In the genomic region with DNA sequence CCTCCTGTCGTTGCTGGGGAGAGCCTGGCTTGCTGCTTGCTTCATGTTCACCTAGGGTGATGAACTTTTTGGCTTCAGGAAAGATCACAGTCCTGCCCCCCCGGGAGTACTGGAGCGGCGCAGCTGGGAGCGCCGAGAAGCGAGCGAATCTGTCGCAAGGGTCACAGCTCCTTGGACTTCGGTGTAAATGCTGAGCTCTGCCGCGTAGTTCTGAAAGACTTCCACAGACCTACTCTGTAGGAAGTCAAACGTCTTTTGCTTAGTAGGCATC, we compare ENCODE assay signal across 8 cellular contexts. TPM values are rescaled to one million over a fixed set of nuclear protein-coding genes. Genes with fewer than 3 reads are reported as not detected.
DNase-seq lines count a peak whose midpoint lies in the region; ATAC-seq, FAIRE-seq and TF ChIP-seq lines count a peak whose summit lies in the region.

No MANE protein-coding gene starts in this region.

- in situ Hi-C loops in G401 (cut with HindIII; ENCODE audit: low sequenced_read_pairs), result no loop called here

- no peak for FAIRE-seq in GM19239 (lab: Jason Lieb, UNC)

- peak; percentile 25 for DNase-seq in G401 (ENCODE audit: low spot score)
- DNase-seq in NB4 (ENCODE audit: low read depth), result peak; percentile 66
- DNase-seq in chondrocyte (ENCODE audit: low spot score), result no peak
- DNase-seq in lower lobe of right lung, result peak; percentile 63
- DNase-seq in upper lobe of right lung, result no peak
- no peak for DNase-seq in GM19239 (ENCODE audit: insufficient read length, low spot score)

- H3K27ac Mint-ChIP-seq in chondrocyte (ENCODE audit: unreplicated experiment), result peak overlapping the region; percentile 98

- H3K27me3 ChIP-seq in lower lobe of right lung (ENCODE audit: low read depth), result no peaks in the 10 kb centered on the region
- H3K27me3 ChIP-seq in upper lobe of right lung, result no peaks in the 10 kb centered on the region

- H3K4me3 Mint-ChIP-seq in chondrocyte (ENCODE audit: unreplicated experiment), result peak overlapping the region; percentile 96

- no peak for ATAC-seq in lower lobe of right lung
- ATAC-seq in upper lobe of right lung, result no peak
- ATAC-seq in HG03439 (IDR thresholded peaks at IDR 0.05; ENCODE audit: unreplicated experiment), result no peak
- no peak for ATAC-seq in GM19397 (IDR thresholded peaks at IDR 0.05; ENCODE audit: unreplicated experiment)

- peaks cover 30% of the 10 kb centered on the region for H3K4me1 ChIP-seq in lower lobe of right lung
- peaks cover 24% of the 10 kb centered on the region for H3K4me1 ChIP-seq in upper lobe of right lung

- H3K27ac ChIP-seq in lower lobe of right lung (peak overlapping the region; percentile 94), upper lobe of right lung (peak overlapping the region; percentile 95)

- intact Hi-C loops in lower lobe of right lung (cut with DNase I) (no loop called here), upper lobe of right lung (cut with DNase I) (no loop called here)

- peaks cover 28% of the 10 kb centered on the region for H3K4me1 Mint-ChIP-seq in chondrocyte (ENCODE audit: low read depth)

- no peaks in the 10 kb centered on the region for H3K9me3 Mint-ChIP-seq in chondrocyte (ENCODE audit: low read depth)

- no peaks in the 10 kb centered on the region for H3K27me3 Mint-ChIP-seq in chondrocyte (ENCODE audit: low read depth)

- H3K9me3 ChIP-seq in lower lobe of right lung, result no peaks in the 10 kb centered on the region
- H3K9me3 ChIP-seq in upper lobe of right lung, result no peaks in the 10 kb centered on the region

- H3K36me3 ChIP-seq in lower lobe of right lung (peaks cover 24% of the 10 kb centered on the region), upper lobe of right lung (peaks cover 16% of the 10 kb centered on the region)

- peaks cover 6% of the 10 kb centered on the region for H3K36me3 Mint-ChIP-seq in chondrocyte (ENCODE audit: low read depth)

- TF ChIP-seq POLR2A in NB4 (IDR thresholded peaks at IDR 0.05; ENCODE audit: extremely low read depth, insufficient read length), result no peak

- no peak for TF ChIP-seq CTCF in NB4 (IDR thresholded peaks at IDR 0.05; ENCODE audit: low read depth, low read length)
- TF ChIP-seq CTCF in chondrocyte (IDR thresholded peaks at IDR 0.05), result peak; percentile 5
- TF ChIP-seq CTCF in lower lobe of right lung (IDR thresholded peaks at IDR 0.05), result no peak
- no peak for TF ChIP-seq CTCF in upper lobe of right lung (IDR thresholded peaks at IDR 0.05)

- H3K4me3 ChIP-seq in NB4 (ENCODE audit: low read depth, low read length) (peak overlapping the region; percentile 92), lower lobe of right lung (peak overlapping the region; percentile 77), upper lobe of right lung (peak overlapping the region; percentile 92)

RNA-seq across cellular contexts. Expression of a gene that starts 2.7 kb away (rescaled TPM):
- total RNA-seq in G401 (2014; rRNA removed; shearing (Covaris generic)), result 25.1 and 31.4 TPM in 2 replicates
- 11.7 to 14.3 TPM (median 13.4 TPM) in 3 replicates for total RNA-seq in chondrocyte
- 9.7 TPM for total RNA-seq in lower lobe of right lung
- total RNA-seq in upper lobe of right lung, result 13.2 TPM

RNA-seq across cellular contexts. Expression of a gene that starts 10.3 kb away (rescaled TPM):
- total RNA-seq in G401 (2014; rRNA removed; shearing (Covaris generic)), result 91.1 and 97.3 TPM in 2 replicates
- 50.7 to 60.2 TPM (median 57.9 TPM) in 3 replicates for total RNA-seq in chondrocyte
- 70.3 TPM for total RNA-seq in lower lobe of right lung
- 69.5 TPM for total RNA-seq in upper lobe of right lung

Comparison
In these comparisons a context has a peak if more than half of its experiments do, and no peak if none do; other contexts are left out.
1. DNase-seq: peak in G401 (single experiment), NB4 (single experiment) and lower lobe of right lung (single experiment); none in chondrocyte (single experiment), upper lobe of right lung (single experiment) and GM19239 (single experiment).
2. Peak in every context shown above with its lines, with median percentiles within 50 percentile points of each other: H3K4me3 ChIP-seq.